14 cellular contexts compared by ENCODE assay signal in the genomic region with DNA sequence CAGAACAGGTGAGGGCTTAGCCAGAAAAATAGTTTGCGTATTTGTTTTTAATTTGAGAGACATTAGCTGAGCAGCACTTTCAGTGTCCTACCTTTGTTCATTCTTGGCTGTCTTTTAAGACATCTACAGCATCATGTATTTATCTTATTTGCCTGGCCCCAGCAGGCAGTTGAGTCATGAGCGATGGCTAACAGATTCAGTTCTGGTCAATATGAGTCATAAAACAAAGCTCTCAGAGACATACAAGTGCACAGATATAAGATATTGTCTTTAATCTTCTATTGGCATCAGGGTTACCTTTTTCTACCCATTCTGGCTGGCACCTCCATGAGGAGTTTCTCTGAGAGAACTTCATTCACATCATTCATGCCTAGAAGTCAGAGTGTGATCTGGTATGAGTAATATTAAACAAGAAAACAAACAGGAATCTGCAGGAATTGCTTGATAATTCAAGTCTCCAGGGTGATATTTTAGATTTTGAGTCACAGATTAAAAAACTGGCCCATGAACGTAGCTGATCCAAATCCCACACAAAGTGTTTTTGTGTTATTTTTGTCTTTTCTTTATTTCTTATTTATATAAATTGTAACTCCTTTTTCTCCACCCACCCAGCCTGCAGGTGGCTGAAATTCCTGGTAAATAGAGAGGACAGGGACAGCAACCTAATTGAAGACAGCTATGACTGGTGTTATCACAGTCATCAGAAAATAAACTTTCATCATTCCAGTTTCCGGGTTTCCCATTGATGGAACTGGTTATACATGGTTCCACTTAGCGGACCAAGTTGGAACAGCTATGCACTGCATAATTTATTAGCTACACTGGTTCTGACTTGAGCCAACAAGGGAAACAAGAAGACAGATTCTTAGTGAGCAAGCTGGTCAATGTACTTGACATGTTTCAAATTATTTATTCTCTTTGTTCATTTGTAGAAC. TPM values are rescaled to one million over a fixed set of nuclear protein-coding genes. Genes with fewer than 3 reads are reported as not detected.
DNase-seq lines count a peak whose midpoint lies in the region; ATAC-seq and TF ChIP-seq lines count a peak whose summit lies in the region.
"Had no signal": no experiment of that assay in that cellular context is flagged by ENCODE, and none has a peak within 500 bp of the region (broad histone marks: within the 10 kb centered on the region; RNA-seq: fewer than 3 reads in every experiment).

No MANE protein-coding gene starts in this region.

- no peak overlapping the region for H3K4me2 ChIP-seq in trophoblast cell (ENCODE audit: low read length)

- H3K27ac ChIP-seq in RWPE2 (ENCODE audit: poor library complexity, severe bottlenecking) (no peak overlapping the region), trophoblast cell (ENCODE audit: low read depth, low read length) (no peak overlapping the region)
- H3K27ac ChIP-seq: suprapubic skin had no signal

- DNase-seq in ELR (ENCODE audit: low read depth) (peak; percentile 87), RWPE2 (ENCODE audit: low spot score) (no peak), epithelial cell of proximal tubule (ENCODE audit: low read depth) (peak; percentile 2), trophoblast cell (peak in 1 of 2 donors; percentile 18), NCI-H2107 treated with DMSO at 0.1 percent for 48 hours (lab: John Stamatoyannopoulos, UW; ENCODE audit: unreplicated experiment) (no peak)
- no peak for DNase-seq in activated T-cell treated with anti-CD3 and anti-CD28 coated beads, Interleukin-2, amount 50 U/mL, for 1 hour
- DNase-seq: activated CD8-positive, alpha-beta memory T cell treated with anti-CD3 and anti-CD28 coated beads, Interleukin-2, amount 50 U/mL, for 48 hours; amygdala; CD8-positive, alpha-beta T cell; NCI-H524; SHP77 treated with DMSO at 0.1 percent for 48 hours had no signal

- H3K4me1 ChIP-seq in RWPE2 (ENCODE audit: insufficient read depth, poor library complexity, severe bottlenecking) (no peaks in the 10 kb centered on the region), trophoblast cell (ENCODE audit: control insufficient read depth in 1 of 2, insufficient read depth in 2 of 2, low read length in 2 of 2) (no peaks in the 10 kb centered on the region)
- H3K4me1 ChIP-seq: suprapubic skin had no signal

- H3K9ac ChIP-seq in trophoblast cell (ENCODE audit: low read length) = no peak overlapping the region

- H3K4me3 ChIP-seq in RWPE2 (ENCODE audit: severe bottlenecking) (no peak overlapping the region), epithelial cell of proximal tubule (ENCODE audit: low read depth, low read length) (no peak overlapping the region), trophoblast cell (ENCODE audit: low read depth, low read length) (no peak overlapping the region)
- H3K4me3 ChIP-seq: suprapubic skin had no signal

- H2BK120ac ChIP-seq in trophoblast cell (ENCODE audit: insufficient read depth, low read length, poor library complexity) = no peak overlapping the region

- H3K23ac ChIP-seq in trophoblast cell (ENCODE audit: low read length) = no peak overlapping the region

- peaks cover 2% of the 10 kb centered on the region for H3K79me1 ChIP-seq in trophoblast cell (ENCODE audit: low read length)

- H2BK12ac ChIP-seq in trophoblast cell (ENCODE audit: low read length) = peak overlapping the region; percentile 22

- H3K27me3 ChIP-seq in RWPE2 (ENCODE audit: insufficient read depth, poor library complexity, severe bottlenecking) (no peaks in the 10 kb centered on the region), trophoblast cell (ENCODE audit: insufficient read depth, low read length) (no peaks in the 10 kb centered on the region)
- H3K27me3 ChIP-seq: suprapubic skin had no signal

- H3K79me2 ChIP-seq in trophoblast cell (ENCODE audit: control insufficient read depth, insufficient read depth, low read length, poor library complexity) = no peaks in the 10 kb centered on the region

- no peak overlapping the region for H4K12ac ChIP-seq in trophoblast cell (ENCODE audit: low read depth, low read length)

- no peak overlapping the region for H3K14ac ChIP-seq in trophoblast cell (ENCODE audit: low read length)

- no CpG with 5 or more reads among the region's 5 CpGs for WGBS in trophoblast cell (ENCODE audit: extremely low coverage, insufficient coverage, insufficient read length)

- H4K8ac ChIP-seq in trophoblast cell (ENCODE audit: low read depth, low read length) = no peak overlapping the region

- no peak overlapping the region for H2AK5ac ChIP-seq in trophoblast cell (ENCODE audit: low read length)

- H3K9me3 ChIP-seq in RWPE2 (ENCODE audit: severe bottlenecking) (no peaks in the 10 kb centered on the region), trophoblast cell (ENCODE audit: insufficient read depth, low read depth, low read length) (no peaks in the 10 kb centered on the region)
- H3K9me3 ChIP-seq: suprapubic skin had no signal

- H2BK5ac ChIP-seq in trophoblast cell (ENCODE audit: low read depth, low read length, poor library complexity) = peak overlapping the region; percentile 68

- no peak overlapping the region for H3K4ac ChIP-seq in trophoblast cell (ENCODE audit: low read depth, low read length)

- no peak overlapping the region for H2AFZ ChIP-seq in trophoblast cell (ENCODE audit: insufficient read depth, low read length, poor library complexity)

- H3K36me3 ChIP-seq in RWPE2 (ENCODE audit: low read depth) = no peaks in the 10 kb centered on the region
- no peaks in the 10 kb centered on the region for H3K36me3 ChIP-seq in trophoblast cell (ENCODE audit: control insufficient read depth in 1 of 2, insufficient read depth in 2 of 2, low read length in 2 of 2)
- H3K36me3 ChIP-seq: suprapubic skin had no signal

- TF ChIP-seq CTCF in RWPE2 (IDR thresholded peaks at IDR 0.05; ENCODE audit: poor library complexity, severe bottlenecking) = no peak
- TF ChIP-seq CTCF in epithelial cell of proximal tubule (conservative IDR thresholded peaks at IDR 0.05; ENCODE audit: low read depth, low read length) = no peak

- no peak overlapping the region for H4K91ac ChIP-seq in trophoblast cell (ENCODE audit: low read depth, low read length)

- no peak overlapping the region for H3K18ac ChIP-seq in trophoblast cell (ENCODE audit: low read length)

- peak; percentile 90 for ATAC-seq in RWPE2 (ENCODE audit: low read depth)
- no peak for ATAC-seq in GM18858 (IDR thresholded peaks at IDR 0.05; ENCODE audit: unreplicated experiment)
- ATAC-seq in GM21737 (IDR thresholded peaks at IDR 0.05; ENCODE audit: unreplicated experiment) = no peak
- ATAC-seq: CD8-positive, alpha-beta T cell had no signal

RNA-seq across cellular contexts. Expression of a gene that starts 47.3 kb away (rescaled TPM):
- total RNA-seq in epithelial cell of proximal tubule = not detected in 2 replicates
- polyA plus RNA-seq in trophoblast cell (2013) = 0.14 TPM in 1 of 2 replicates, not detected in the other
- total RNA-seq: CD8-positive, alpha-beta T cell; suprapubic skin had no signal

Comparison
In these comparisons a context has a peak if more than half of its experiments do, and no peak if none do; other contexts are left out.
1. DNase-seq: peak in ELR (single experiment) and epithelial cell of proximal tubule (single experiment); none in RWPE2 (single experiment), NCI-H2107 treated with DMSO at 0.1 percent for 48 hours (single experiment) and activated T-cell treated with anti-CD3 and anti-CD28 coated beads, Interleukin-2, amount 50 U/mL, for 1 hour (single experiment).